Comparison of ENCODE assay signal across 24 cellular contexts in genomic region chr19:1893791-1894190, GRCh38. TPM values are rescaled to one million over a fixed set of nuclear protein-coding genes. Genes with fewer than 3 reads are reported as not detected.
DNase-seq lines count a peak whose midpoint lies in the region; ATAC-seq and TF ChIP-seq lines count a peak whose summit lies in the region.
"Had no signal": no experiment of that assay in that cellular context is flagged by ENCODE, and none has a peak within 500 bp of the region (broad histone marks: within the 10 kb centered on the region; RNA-seq: fewer than 3 reads in every experiment).

No MANE protein-coding gene starts in this region.

- WGBS in aorta, 2 donors = 87% methylated on average over 17 of the region's 17 CpGs
- WGBS in sigmoid colon, 2 donors = 86 to 87% methylated on average over 17 of the region's 17 CpGs

- TF ChIP-seq CTCF in sigmoid colon (IDR thresholded peaks at IDR 0.05) = no peak

- H3K4me3 ChIP-seq in CD4-positive, alpha-beta memory T cell (ENCODE audit: low read length in 2 of 2) = no peak overlapping the region
- H3K4me3 ChIP-seq in naive thymus-derived CD4-positive, alpha-beta T cell (ENCODE audit: low read length) = no peak overlapping the region
- H3K4me3 ChIP-seq in aorta (ENCODE audit: low read length in 2 of 2) = no peak overlapping the region
- no peak overlapping the region for H3K4me3 ChIP-seq in sigmoid colon
- H3K4me3 ChIP-seq: esophagus muscularis mucosa, pancreas, right atrium auricular region, SJSA1 had no signal

- H3K9me3 ChIP-seq in CD4-positive, alpha-beta memory T cell (ENCODE audit: control insufficient read depth in 1 of 2, low read length in 2 of 2) = no peaks in the 10 kb centered on the region
- no peaks in the 10 kb centered on the region for H3K9me3 ChIP-seq in naive thymus-derived CD4-positive, alpha-beta T cell (ENCODE audit: control insufficient read depth in 2 of 3, low read length in 3 of 3)
- H3K9me3 ChIP-seq in aorta (ENCODE audit: control insufficient read depth, low read length) (no peaks in the 10 kb centered on the region), sigmoid colon (no peaks in the 10 kb centered on the region)
- H3K9me3 ChIP-seq: esophagus muscularis mucosa, pancreas, right atrium auricular region, SJSA1 had no signal

- DNase-seq in activated T-cell treated with anti-CD3 and anti-CD28 coated beads, Interleukin-2, amount 50 U/mL, for 4 hours = no peak
- DNase-seq in activated T-cell treated with anti-CD3 and anti-CD28 coated beads, Interleukin-2, amount 50 U/mL, for 1 hour = no peak
- no peak for DNase-seq in CD4-positive, alpha-beta memory T cell
- no peak for DNase-seq in naive thymus-derived CD4-positive, alpha-beta T cell
- DNase-seq in SKM-1 (lab: John Stamatoyannopoulos, UW; ENCODE audit: unreplicated experiment) (no peak), aorta (no peak), sigmoid colon (no peak)
- DNase-seq: brain microvascular endothelial cell; CD8-positive, alpha-beta T cell; effector memory CD4-positive, alpha-beta T cell; foreskin melanocyte; HCEC 1CT; left colon; NCI-H1092; NCI-H1930; NCI-H774; pancreas; stimulated activated CD4-positive, alpha-beta T cell treated with anti-CD3 and anti-CD28 coated beads, Interleukin-4, amount 100 ng/mL, for 1 hour; stimulated activated naive CD4-positive, alpha-beta T cell had no signal

- no peaks in the 10 kb centered on the region for H3K9me3 Mint-ChIP-seq in activated T-cell treated with anti-CD3 and anti-CD28 coated beads, Interleukin-2, amount 50 U/mL, for 4 hours
- no peaks in the 10 kb centered on the region for H3K9me3 Mint-ChIP-seq in CD4-positive, alpha-beta memory T cell
- no peaks in the 10 kb centered on the region for H3K9me3 Mint-ChIP-seq in activated T-helper 17 cell treated with anti-CD3 and anti-CD28 coated beads, Interleukin-2, amount 50 U/mL, for 72 hours
- H3K9me3 Mint-ChIP-seq in naive thymus-derived CD4-positive, alpha-beta T cell = no peaks in the 10 kb centered on the region
- H3K9me3 Mint-ChIP-seq: CD8-positive, alpha-beta T cell; nephron had no signal

- no peak overlapping the region for H3K27ac ChIP-seq in CD4-positive, alpha-beta memory T cell (ENCODE audit: low read depth, low read length)
- H3K27ac ChIP-seq in naive thymus-derived CD4-positive, alpha-beta T cell (ENCODE audit: low read depth, low read length) = no peak overlapping the region
- H3K27ac ChIP-seq in aorta (ENCODE audit: low read depth in 1 of 2, low read length in 2 of 2) (no peak overlapping the region), sigmoid colon (no peak overlapping the region)
- H3K27ac ChIP-seq: brain microvascular endothelial cell, esophagus muscularis mucosa, pancreas, right atrium auricular region, SJSA1 had no signal

- H3K27me3 ChIP-seq in CD4-positive, alpha-beta memory T cell (ENCODE audit: insufficient read depth, low read length) = no peaks in the 10 kb centered on the region
- no peaks in the 10 kb centered on the region for H3K27me3 ChIP-seq in naive thymus-derived CD4-positive, alpha-beta T cell (ENCODE audit: control insufficient read depth in 2 of 2, insufficient read depth in 2 of 2, low read length in 2 of 2)
- H3K27me3 ChIP-seq in aorta (ENCODE audit: control insufficient read depth in 1 of 2, insufficient read depth in 2 of 2, low read length in 1 of 2) (no peaks in the 10 kb centered on the region), sigmoid colon (no peaks in the 10 kb centered on the region)
- H3K27me3 ChIP-seq: brain microvascular endothelial cell, esophagus muscularis mucosa, pancreas, right atrium auricular region, SJSA1 had no signal

- TF ChIP-seq EP300 in sigmoid colon (IDR thresholded peaks at IDR 0.05) = no peak

- no peak for ATAC-seq in activated T-cell treated with anti-CD3 and anti-CD28 coated beads, Interleukin-2, amount 50 U/mL, for 4 hours
- no peak for ATAC-seq in activated T-helper 17 cell treated with anti-CD3 and anti-CD28 coated beads, Interleukin-2, amount 50 U/mL, for 72 hours (replicated peaks)
- ATAC-seq in naive thymus-derived CD4-positive, alpha-beta T cell = no peak
- ATAC-seq in aorta (ENCODE audit: low FRiP score) = no peak
- ATAC-seq: CD8-positive, alpha-beta T cell; left colon; pancreas had no signal

- intact Hi-C loops in CD4-positive, alpha-beta memory T cell (cut with micrococcal nuclease) = no loop called here
- intact Hi-C loops in naive thymus-derived CD4-positive, alpha-beta T cell (cut with micrococcal nuclease) = no loop called here
- intact Hi-C loops in aorta (cut with DNase I) = no loop called here
- intact Hi-C loops in sigmoid colon (cut with DNase I) = no loop called here

- H3K4me3 Mint-ChIP-seq in activated T-cell treated with anti-CD3 and anti-CD28 coated beads, Interleukin-2, amount 50 U/mL, for 4 hours = peak overlapping the region; percentile 46
- H3K4me3 Mint-ChIP-seq in CD4-positive, alpha-beta memory T cell = peak overlapping the region in 5 of 8 donors; percentile 20 to 72 (median 31)
- H3K4me3 Mint-ChIP-seq in activated T-helper 17 cell treated with anti-CD3 and anti-CD28 coated beads, Interleukin-2, amount 50 U/mL, for 72 hours = peak overlapping the region; percentile 26
- peak overlapping the region in 6 of 10 donors; percentile 44 to 59 (median 51) for H3K4me3 Mint-ChIP-seq in naive thymus-derived CD4-positive, alpha-beta T cell
- H3K4me3 Mint-ChIP-seq: CD8-positive, alpha-beta T cell; nephron had no signal

- POLR2A ChIA-PET in CD4-positive, alpha-beta memory T cell (lab: Charles Lee; ENCODE audit: partially characterized antibody) = interaction anchor here (1.3 kb wide), 1 partner anchor 12 kb away, joined by 6 read pairs; the partner anchor contains the start of genes ADAT3 and SCAMP4
- POLR2A ChIA-PET in naive thymus-derived CD4-positive, alpha-beta T cell (lab: Charles Lee) = interaction anchor here (1.0 to 7.4 kb wide), 4 partner anchors 10 to 48 kb away, joined by 4 to 57 read pairs (median 6); partner anchors contain the start of gene ABHD17A

- H3K4me1 Mint-ChIP-seq in activated T-cell treated with anti-CD3 and anti-CD28 coated beads, Interleukin-2, amount 50 U/mL, for 4 hours (ENCODE audit: low read depth) = peaks cover 38% of the 10 kb centered on the region
- H3K4me1 Mint-ChIP-seq in CD4-positive, alpha-beta memory T cell = peaks cover 13 to 50% (median 23%) of the 10 kb centered on the region in 4 donors
- H3K4me1 Mint-ChIP-seq in activated T-helper 17 cell treated with anti-CD3 and anti-CD28 coated beads, Interleukin-2, amount 50 U/mL, for 72 hours = peaks cover 9% of the 10 kb centered on the region
- H3K4me1 Mint-ChIP-seq in naive thymus-derived CD4-positive, alpha-beta T cell = peaks cover 16 to 51% (median 37%) of the 10 kb centered on the region in 7 donors

- H3K36me3 ChIP-seq in CD4-positive, alpha-beta memory T cell (ENCODE audit: insufficient read depth, low read length) = no peaks in the 10 kb centered on the region
- no peaks in the 10 kb centered on the region for H3K36me3 ChIP-seq in naive thymus-derived CD4-positive, alpha-beta T cell (ENCODE audit: control insufficient read depth in 2 of 3, insufficient read depth in 3 of 3, low read length in 3 of 3)
- no peaks in the 10 kb centered on the region for H3K36me3 ChIP-seq in aorta (ENCODE audit: control insufficient read depth in 1 of 2, insufficient read depth in 2 of 2, low read length in 1 of 2)
- no peaks in the 10 kb centered on the region for H3K36me3 ChIP-seq in sigmoid colon
- H3K36me3 ChIP-seq: brain microvascular endothelial cell, esophagus muscularis mucosa, pancreas, right atrium auricular region, SJSA1 had no signal

- CTCF ChIA-PET in CD4-positive, alpha-beta memory T cell (lab: Charles Lee; ENCODE audit: partially characterized antibody) = interaction anchor here (1.9 kb wide), 1 partner anchor 8 kb away, joined by 4 read pairs; the partner anchor contains the start of gene ABHD17A
- CTCF ChIA-PET in naive thymus-derived CD4-positive, alpha-beta T cell (lab: Charles Lee) = no interaction called here

- H3K27me3 Mint-ChIP-seq in activated T-cell treated with anti-CD3 and anti-CD28 coated beads, Interleukin-2, amount 50 U/mL, for 4 hours (ENCODE audit: low read depth) = no peaks in the 10 kb centered on the region
- H3K27me3 Mint-ChIP-seq in CD4-positive, alpha-beta memory T cell = no peaks in the 10 kb centered on the region
- H3K27me3 Mint-ChIP-seq in activated T-helper 17 cell treated with anti-CD3 and anti-CD28 coated beads, Interleukin-2, amount 50 U/mL, for 72 hours = no peaks in the 10 kb centered on the region
- H3K27me3 Mint-ChIP-seq in naive thymus-derived CD4-positive, alpha-beta T cell = no peaks in the 10 kb centered on the region

- no peak for TF ChIP-seq POLR2A in sigmoid colon (IDR thresholded peaks at IDR 0.05)

- H3K4me1 ChIP-seq in CD4-positive, alpha-beta memory T cell (ENCODE audit: insufficient read depth, low read length) = peaks cover 40% of the 10 kb centered on the region
- H3K4me1 ChIP-seq in naive thymus-derived CD4-positive, alpha-beta T cell (ENCODE audit: control insufficient read depth in 2 of 2, insufficient read depth in 2 of 2, low read length in 2 of 2) = peaks cover 16 to 29% of the 10 kb centered on the region in 2 donors
- H3K4me1 ChIP-seq in aorta (ENCODE audit: control insufficient read depth in 1 of 2, insufficient read depth in 2 of 2, low read length in 2 of 2) = no peaks in the 10 kb centered on the region
- peaks cover 0 to 21% (median 10%) of the 10 kb centered on the region in 4 donors for H3K4me1 ChIP-seq in sigmoid colon
- H3K4me1 ChIP-seq: pancreas had no signal

- peak overlapping the region in 2 of 7 donors; percentile 62 to 75 for H3K27ac Mint-ChIP-seq in CD4-positive, alpha-beta memory T cell
- no peak overlapping the region for H3K27ac Mint-ChIP-seq in activated T-helper 17 cell treated with anti-CD3 and anti-CD28 coated beads, Interleukin-2, amount 50 U/mL, for 72 hours
- H3K27ac Mint-ChIP-seq in naive thymus-derived CD4-positive, alpha-beta T cell = peak overlapping the region in 6 of 9 donors; percentile 22 to 85 (median 42)
- H3K27ac Mint-ChIP-seq: CD8-positive, alpha-beta T cell had no signal

- no peaks in the 10 kb centered on the region for H3K36me3 Mint-ChIP-seq in activated T-cell treated with anti-CD3 and anti-CD28 coated beads, Interleukin-2, amount 50 U/mL, for 4 hours (ENCODE audit: insufficient read depth)
- H3K36me3 Mint-ChIP-seq in CD4-positive, alpha-beta memory T cell = no peaks in the 10 kb centered on the region
- H3K36me3 Mint-ChIP-seq in activated T-helper 17 cell treated with anti-CD3 and anti-CD28 coated beads, Interleukin-2, amount 50 U/mL, for 72 hours (ENCODE audit: low read depth) = no peaks in the 10 kb centered on the region
- no peaks in the 10 kb centered on the region for H3K36me3 Mint-ChIP-seq in naive thymus-derived CD4-positive, alpha-beta T cell
- H3K36me3 Mint-ChIP-seq: CD8-positive, alpha-beta T cell had no signal

RNA-seq across cellular contexts. Expression of gene ABHD17A, which starts 8.5 kb away (rescaled TPM):
- 100 to 1,000 TPM; 109 to 135 (median 117) TPM for total RNA-seq in activated T-cell treated with anti-CD3 and anti-CD28 coated beads, Interleukin-2, amount 50 U/mL, for 4 hours
- total RNA-seq in CD4-positive, alpha-beta memory T cell = 100 to 1,000 TPM; 106 to 109 TPM
- 100 to 1,000 TPM; 138 to 204 TPM for polyA plus RNA-seq in CD4-positive, alpha-beta memory T cell
- 100 to 1,000 TPM in 1 of 2 donors, 10 to 100 TPM in 1; 84.4 to 109 TPM for total RNA-seq in activated T-helper 17 cell treated with anti-CD3 and anti-CD28 coated beads, Interleukin-2, amount 50 U/mL, for 72 hours
- total RNA-seq in naive thymus-derived CD4-positive, alpha-beta T cell = 100 to 1,000 TPM in 4 of 5 experiments, 10 to 100 TPM in 1; 92.9 to 175 (median 127) TPM
- 100 to 1,000 TPM; 135 to 140 TPM for polyA plus RNA-seq in naive thymus-derived CD4-positive, alpha-beta T cell
- total RNA-seq in aorta (10 to 100 TPM; 54.8 to 64.6 TPM), sigmoid colon (10 to 100 TPM; 86.6 to 97.1 (median 92.7) TPM)
- polyA plus RNA-seq in aorta (100 to 1,000 TPM in 1 of 2 donors, 10 to 100 TPM in 1; 48.8 to 116 TPM), sigmoid colon (10 to 100 TPM; 60.7 to 76.3 (median 69.4) TPM)

RNA-seq across cellular contexts. Expression of gene ADAT3, which starts 11.4 kb away (rescaled TPM):
- 1 to 10 TPM; 7.3 to 7.8 (median 7.7) TPM for total RNA-seq in activated T-cell treated with anti-CD3 and anti-CD28 coated beads, Interleukin-2, amount 50 U/mL, for 4 hours
- 1 to 10 TPM; 3.7 to 4.9 TPM for total RNA-seq in CD4-positive, alpha-beta memory T cell
- polyA plus RNA-seq in CD4-positive, alpha-beta memory T cell = 1 to 10 TPM; 1.4 to 3.9 TPM
- 10 to 100 TPM; 11.6 to 12.2 TPM for total RNA-seq in activated T-helper 17 cell treated with anti-CD3 and anti-CD28 coated beads, Interleukin-2, amount 50 U/mL, for 72 hours
- total RNA-seq in naive thymus-derived CD4-positive, alpha-beta T cell = 10 to 100 TPM in 2 of 5 experiments, 1 to 10 TPM in 3; 3.5 to 13.5 (median 6.1) TPM
- 1 to 10 TPM; 2.2 to 5.9 TPM for polyA plus RNA-seq in naive thymus-derived CD4-positive, alpha-beta T cell
- total RNA-seq in aorta = 1 to 10 TPM; 3.3 to 5.5 TPM
- 1 to 10 TPM; 1.5 to 5.6 TPM for polyA plus RNA-seq in aorta
- total RNA-seq in sigmoid colon = 1 to 10 TPM in 2 of 4 donors, under 1 TPM in 2; 0.33 to 6.2 (median 1.5) TPM
- polyA plus RNA-seq in sigmoid colon = 10 to 100 TPM in 2 of 3 donors, 1 to 10 TPM in 1; 6.6 to 17.4 (median 13.2) TPM

RNA-seq across cellular contexts. Expression of gene SCAMP4, which starts 11.4 kb away (rescaled TPM):
- 10 to 100 TPM; 37.2 to 40.3 (median 39.4) TPM for total RNA-seq in activated T-cell treated with anti-CD3 and anti-CD28 coated beads, Interleukin-2, amount 50 U/mL, for 4 hours
- total RNA-seq in CD4-positive, alpha-beta memory T cell = 10 to 100 TPM; 23.4 to 29.1 TPM
- 10 to 100 TPM in 1 of 2 donors, 1 to 10 TPM in 1; 9.8 to 15.5 TPM for polyA plus RNA-seq in CD4-positive, alpha-beta memory T cell
- 10 to 100 TPM; 31.7 to 36.4 TPM for total RNA-seq in activated T-helper 17 cell treated with anti-CD3 and anti-CD28 coated beads, Interleukin-2, amount 50 U/mL, for 72 hours
- 10 to 100 TPM; 17.6 to 35.5 (median 23.0) TPM for total RNA-seq in naive thymus-derived CD4-positive, alpha-beta T cell
- 10 to 100 TPM; 11.8 to 12.8 TPM for polyA plus RNA-seq in naive thymus-derived CD4-positive, alpha-beta T cell
- total RNA-seq in aorta (10 to 100 TPM; 38.8 to 49.6 TPM), sigmoid colon (10 to 100 TPM; 25.8 to 47.0 (median 31.0) TPM)
- polyA plus RNA-seq in aorta (10 to 100 TPM; 10.1 to 19.1 TPM), sigmoid colon (10 to 100 TPM; 14.4 to 55.4 (median 16.6) TPM)

RNA-seq across cellular contexts. Expression of gene KLF16, which starts 30.4 kb away (rescaled TPM):
- total RNA-seq in activated T-cell treated with anti-CD3 and anti-CD28 coated beads, Interleukin-2, amount 50 U/mL, for 4 hours = 10 to 100 TPM; 64.0 to 71.0 (median 69.1) TPM
- total RNA-seq in CD4-positive, alpha-beta memory T cell = 10 to 100 TPM; 17.9 to 19.3 TPM
- 1 to 10 TPM in 1 of 2 donors, under 1 TPM in 1; 0.39 to 1.3 TPM for polyA plus RNA-seq in CD4-positive, alpha-beta memory T cell
- 10 to 100 TPM; 16.3 to 32.9 TPM for total RNA-seq in activated T-helper 17 cell treated with anti-CD3 and anti-CD28 coated beads, Interleukin-2, amount 50 U/mL, for 72 hours
- 10 to 100 TPM; 20.5 to 65.2 (median 21.1) TPM for total RNA-seq in naive thymus-derived CD4-positive, alpha-beta T cell
- under 1 TPM; 0.41 to 0.47 TPM for polyA plus RNA-seq in naive thymus-derived CD4-positive, alpha-beta T cell
- total RNA-seq in aorta (10 to 100 TPM; 17.3 to 18.3 TPM), sigmoid colon (10 to 100 TPM in 1 of 4 donors, 1 to 10 TPM in 3; 2.1 to 10.3 (median 4.4) TPM)
- polyA plus RNA-seq in aorta (1 to 10 TPM; 5.1 to 6.6 TPM), sigmoid colon (10 to 100 TPM in 2 of 3 donors, 1 to 10 TPM in 1; 8.4 to 20.5 (median 12.5) TPM)

RNA-seq across cellular contexts. Expression of gene REXO1, which starts 45.5 kb away (rescaled TPM):
- 10 to 100 TPM; 91.5 to 95.0 (median 94.4) TPM for total RNA-seq in activated T-cell treated with anti-CD3 and anti-CD28 coated beads, Interleukin-2, amount 50 U/mL, for 4 hours
- 10 to 100 TPM; 57.1 to 57.3 TPM for total RNA-seq in CD4-positive, alpha-beta memory T cell
- polyA plus RNA-seq in CD4-positive, alpha-beta memory T cell = 10 to 100 TPM in 1 of 2 donors, 1 to 10 TPM in 1; 1.5 to 11.9 TPM
- total RNA-seq in activated T-helper 17 cell treated with anti-CD3 and anti-CD28 coated beads, Interleukin-2, amount 50 U/mL, for 72 hours = 10 to 100 TPM; 39.7 to 50.0 TPM
- total RNA-seq in naive thymus-derived CD4-positive, alpha-beta T cell = 10 to 100 TPM; 52.7 to 92.6 (median 73.1) TPM
- 1 to 10 TPM; 5.4 to 9.6 TPM for polyA plus RNA-seq in naive thymus-derived CD4-positive, alpha-beta T cell
- total RNA-seq in aorta (10 to 100 TPM; 27.7 to 29.9 TPM), sigmoid colon (10 to 100 TPM in 2 of 4 donors, 1 to 10 TPM in 2; 8.6 to 61.8 (median 13.1) TPM)
- polyA plus RNA-seq in aorta (10 to 100 TPM in 1 of 2 donors, 1 to 10 TPM in 1; 4.8 to 25.6 TPM), sigmoid colon (10 to 100 TPM in 2 of 3 donors, 1 to 10 TPM in 1; 9.0 to 34.6 (median 11.1) TPM)
